Comparison of ENCODE assay signal across 16 cellular contexts in genomic region chr7:69365588-69366241, GRCh38.
A peak's percentile ranks its signal among the peaks of the same experiment; 100 is the strongest.
DNase-seq lines count a peak whose midpoint lies in the region; ATAC-seq and TF ChIP-seq lines count a peak whose summit lies in the region.
"Had no signal": no experiment of that assay in that cellular context is flagged by ENCODE, and none has a peak within 500 bp of the region (broad histone marks: within the 10 kb centered on the region; RNA-seq: fewer than 3 reads in every experiment).

No MANE protein-coding gene starts in this region.

- 53 to 68% methylated on average over 4 to 13 of the region's 14 CpGs for WGBS in transverse colon (ENCODE audit: low coverage in 1 of 2), 2 donors

- H3K27me3 Mint-ChIP-seq in mesothelial cell of epicardium (ENCODE audit: low read depth): peaks cover 9% of the 10 kb centered on the region
- H3K27me3 Mint-ChIP-seq: activated T-cell treated with anti-CD3 and anti-CD28 coated beads, Interleukin-2, amount 50 U/mL, for 24 hours had no signal

- no peak for TF ChIP-seq POLR2A in transverse colon (IDR thresholded peaks at IDR 0.05)

- H3K36me3 ChIP-seq in transverse colon: no peaks in the 10 kb centered on the region
- H3K36me3 ChIP-seq: prostate gland, SJCRH30 had no signal

- no peaks in the 10 kb centered on the region for H3K9me3 ChIP-seq in transverse colon
- H3K9me3 ChIP-seq: prostate gland, SJCRH30 had no signal

- no peak for ATAC-seq in HG03175 (IDR thresholded peaks at IDR 0.05; ENCODE audit: unreplicated experiment)
- ATAC-seq: stimulated activated naive CD8-positive, alpha-beta T cell treated with anti-CD3 and anti-CD28 coated beads, Interleukin-15, Interleukin-2, amounts not matched to agents 100 U/mL and 50 U/mL, for 24 hours had no signal

- H3K4me3 Mint-ChIP-seq in mesothelial cell of epicardium: peak overlapping the region; percentile 30
- H3K4me3 Mint-ChIP-seq: activated T-cell treated with anti-CD3 and anti-CD28 coated beads, Interleukin-2, amount 50 U/mL, for 24 hours had no signal

- TF ChIP-seq CTCF in mesothelial cell of epicardium (IDR thresholded peaks at IDR 0.05; ENCODE audit: unreplicated experiment) (no peak), transverse colon (IDR thresholded peaks at IDR 0.05) (no peak), GM13976 (IDR thresholded peaks at IDR 0.05; ENCODE audit: borderline replicate concordance, control extremely low read depth, extremely low read depth, insufficient read depth, missing control alignments) (no peak)

- no peaks in the 10 kb centered on the region for H3K36me3 Mint-ChIP-seq in mesothelial cell of epicardium

- intact Hi-C loops in transverse colon (cut with DNase I; ENCODE audit: low total_unique reads): no loop called here

- no peak for TF ChIP-seq EP300 in transverse colon (IDR thresholded peaks at IDR 0.05; ENCODE audit: low read depth)

- no peak overlapping the region for H3K4me3 ChIP-seq in transverse colon
- H3K4me3 ChIP-seq: prostate gland, SJCRH30 had no signal

- DNase-seq in DMS79 (lab: John Stamatoyannopoulos, UW) (peak; percentile 75), NCI-H1417 treated with DMSO at 0.1 percent for 48 hours (lab: John Stamatoyannopoulos, UW) (peak; percentile 54), SHP77 (lab: John Stamatoyannopoulos, UW) (peak; percentile 9 to 26), mesothelial cell of epicardium (ENCODE audit: low spot score in 2 of 2, unreplicated experiment in 2 of 2) (no peak), transverse colon (no peak), GM13976 (ENCODE audit: low spot score) (no peak), GDM1 (lab: John Stamatoyannopoulos, UW) (no peak)
- DNase-seq: activated CD4-positive, CD25-positive, alpha-beta regulatory T cell; activated T-cell treated with anti-CD3 and anti-CD28 coated beads, Interleukin-2, amount 50 U/mL, for 24 hours; NCI-H1694 treated with DMSO at 0.1 percent for 48 hours; SJCRH30; stimulated activated CD4-positive, alpha-beta T cell treated with anti-CD3 and anti-CD28 coated beads, Interleukin-4, amount 100 ng/mL, for 1 hour; stimulated activated naive CD8-positive, alpha-beta T cell treated with anti-CD3 and anti-CD28 coated beads, Interleukin-15, Interleukin-2, amounts not matched to agents 100 U/mL and 50 U/mL, for 24 hours had no signal

- H3K27me3 ChIP-seq in transverse colon: no peaks in the 10 kb centered on the region
- H3K27me3 ChIP-seq: SJCRH30 had no signal

- no peak overlapping the region for H3K27ac ChIP-seq in transverse colon
- H3K27ac ChIP-seq: C4-2B, prostate gland, SJCRH30 had no signal

- peak overlapping the region; percentile 73 for H3K27ac Mint-ChIP-seq in mesothelial cell of epicardium
- H3K27ac Mint-ChIP-seq: activated T-cell treated with anti-CD3 and anti-CD28 coated beads, Interleukin-2, amount 50 U/mL, for 24 hours had no signal

- H3K4me1 Mint-ChIP-seq in mesothelial cell of epicardium: peaks cover 23% of the 10 kb centered on the region

- in situ Hi-C loops in transverse colon (cut with MboI; ENCODE audit: low pct_ligation_motif_present in 1 of 4, low pct_unique_long_range_greater_than_20kb in 1 of 4, low sequenced_read_pairs in 3 of 4) (no loop called here), GM13976 (cut with MboI; ENCODE audit: low sequenced_read_pairs, unreplicated experiment) (no loop called here)

- H3K9me3 Mint-ChIP-seq in mesothelial cell of epicardium: no peaks in the 10 kb centered on the region

- no peaks in the 10 kb centered on the region for H3K4me1 ChIP-seq in transverse colon
- H3K4me1 ChIP-seq: prostate gland, SJCRH30 had no signal

Comparison
In these comparisons a context has a peak if more than half of its experiments do, and no peak if none do; other contexts are left out.
1. DNase-seq: peak in DMS79 (single experiment), NCI-H1417 treated with DMSO at 0.1 percent for 48 hours (single experiment) and SHP77 (2 of 2); none in mesothelial cell of epicardium (0 of 2), transverse colon (single experiment), GM13976 (single experiment) and GDM1 (single experiment).